13 cellular contexts compared by ENCODE assay signal in genomic region chr22:42868751-42869251, GRCh38. TPM values are rescaled to one million over a fixed set of nuclear protein-coding genes. Genes with fewer than 3 reads are reported as not detected.
DNase-seq lines count a peak whose midpoint lies in the region; ATAC-seq and TF ChIP-seq lines count a peak whose summit lies in the region.
"Had no signal": no experiment of that assay in that cellular context is flagged by ENCODE, and none has a peak within 500 bp of the region (broad histone marks: within the 10 kb centered on the region; RNA-seq: fewer than 3 reads in every experiment).

No MANE protein-coding gene starts in this region.

- no peak overlapping the region for H2AFZ ChIP-seq in IMR-90 (replicated peaks; ENCODE audit: low read length, poor library complexity)

- no peak for ATAC-seq in IMR-90 (ENCODE audit: low read depth)
- peak; percentile 72 to 75 for ATAC-seq in gastrocnemius medialis
- no peak for ATAC-seq in omental fat pad (ENCODE audit: low FRiP score)

- peaks cover 8% of the 10 kb centered on the region for H3K4me1 Mint-ChIP-seq in HFFc6 (ENCODE audit: low read depth)
- H3K4me1 Mint-ChIP-seq: activated CD4-positive, alpha-beta T cell treated with anti-CD3 and anti-CD28 coated beads, Interleukin-2, amount 10 ng/mL, durations not matched to agents 24 days and 14 days had no signal

- H3K36me3 Mint-ChIP-seq in HFFc6 (ENCODE audit: low read depth), result peaks cover 13% of the 10 kb centered on the region

- POLR2A ChIA-PET in IMR-90 (lab: Charles Lee; ENCODE audit: unreplicated experiment), result no interaction called here

- no peaks in the 10 kb centered on the region for H3K9me3 Mint-ChIP-seq in HFFc6
- H3K9me3 Mint-ChIP-seq: activated CD4-positive, alpha-beta T cell treated with anti-CD3 and anti-CD28 coated beads, Interleukin-2, amount 10 ng/mL, durations not matched to agents 24 days and 14 days had no signal

- no peak overlapping the region for H3K9ac ChIP-seq in IMR-90 (ENCODE audit: low read depth, low read length)

- H3K27me3 ChIP-seq in IMR-90 (ENCODE audit: control insufficient read depth, insufficient read depth, low read length), result no peaks in the 10 kb centered on the region
- no peaks in the 10 kb centered on the region for H3K27me3 ChIP-seq in gastrocnemius medialis
- H3K27me3 ChIP-seq: SJCRH30 had no signal

- no TSS peak for BruUV-seq in IMR-90 (replicated peaks; lab: Mats Ljungman, UMichigan)

- WGBS in IMR-90 (ENCODE audit: extremely low coverage in 2 of 2, insufficient read length in 1 of 2), 2 experiments, result 92% methylated on average over 5 of the region's 16 CpGs; no CpG with 5 or more reads in 1 of the 2 experiments

- H4K20me1 ChIP-seq in IMR-90 (ENCODE audit: insufficient read depth, low read length), result peaks cover 8% of the 10 kb centered on the region

- no peak overlapping the region for H2BK120ac ChIP-seq in IMR-90 (ENCODE audit: low read depth, low read length)

- no peak overlapping the region for H3K18ac ChIP-seq in IMR-90 (ENCODE audit: low read depth, low read length)

- H3K23ac ChIP-seq in IMR-90 (ENCODE audit: low read depth, low read length), result no peak overlapping the region

- CTCF ChIA-PET in IMR-90 (lab: Yijun Ruan, JAX), result interaction anchor here (1.8 kb wide), 1 partner anchor 47 kb away, joined by 3 read pairs; no protein-coding TSS in a partner anchor

- 0 out of 2 replicates have a peak, but pooled peaks cover 2% of the 10 kb centered on the region for H3K9me1 ChIP-seq in IMR-90 (ENCODE audit: insufficient read depth, low read length)

- no peak overlapping the region for H3K4ac ChIP-seq in IMR-90 (ENCODE audit: low read depth, low read length)

- no peak overlapping the region for H2BK20ac ChIP-seq in IMR-90 (ENCODE audit: low read depth, low read length)

- peaks cover 34% of the 10 kb centered on the region for H3K36me3 ChIP-seq in IMR-90 (ENCODE audit: control insufficient read depth, insufficient read depth, low read length)
- peaks cover 0 to 27% of the 10 kb centered on the region in 2 donors for H3K36me3 ChIP-seq in gastrocnemius medialis

- H3K27ac Mint-ChIP-seq in HFFc6, result no peak overlapping the region
- H3K27ac Mint-ChIP-seq: activated CD4-positive, alpha-beta T cell treated with anti-CD3 and anti-CD28 coated beads, Interleukin-2, amount 10 ng/mL, durations not matched to agents 24 days and 14 days had no signal

- H2BK5ac ChIP-seq in IMR-90 (ENCODE audit: low read depth, low read length, poor library complexity, severe bottlenecking), result no peak overlapping the region

- intact Hi-C loops in IMR-90 (cut with micrococcal nuclease) (no loop called here), gastrocnemius medialis (cut with DNase I; ENCODE audit: low total_unique reads) (loop anchor here (2.0 kb wide), 2 partner anchors 90 to 166 kb away; no protein-coding TSS in a partner anchor)

- no peak overlapping the region for H4K8ac ChIP-seq in IMR-90 (ENCODE audit: low read depth in 2 of 2, low read length in 2 of 2)

- in situ Hi-C loops in IMR-90 (cut with MboI; ENCODE audit: low sequenced_read_pairs) (no loop called here), astrocyte of the spinal cord (cut with HindIII; ENCODE audit: low sequenced_read_pairs) (no loop called here), gastrocnemius medialis (cut with MboI; ENCODE audit: low sequenced_read_pairs in 4 of 4) (loop anchor here (5.0 to 25.0 kb wide), 5 partner anchors 84 to 168 kb away; no protein-coding TSS in a partner anchor)

- H2BK15ac ChIP-seq in IMR-90 (ENCODE audit: low read depth, low read length), result no peak overlapping the region

- H3K14ac ChIP-seq in IMR-90 (replicated peaks; ENCODE audit: low read depth, low read length), result no peak overlapping the region

- H3K9me3 ChIP-seq in IMR-90 (ENCODE audit: control insufficient read depth, insufficient read depth, low read length) (no peaks in the 10 kb centered on the region), gastrocnemius medialis (no peaks in the 10 kb centered on the region)
- H3K9me3 ChIP-seq: SJCRH30 had no signal

- no peak overlapping the region for H4K5ac ChIP-seq in IMR-90 (ENCODE audit: low read depth, low read length)

- H2AK9ac ChIP-seq in IMR-90 (replicated peaks; ENCODE audit: low read depth, low read length, poor library complexity), result peak overlapping the region; percentile 62

- no peak overlapping the region for H3K4me3 Mint-ChIP-seq in HFFc6
- H3K4me3 Mint-ChIP-seq: activated CD4-positive, alpha-beta T cell treated with anti-CD3 and anti-CD28 coated beads, Interleukin-2, amount 10 ng/mL, durations not matched to agents 24 days and 14 days had no signal

- no peaks in the 10 kb centered on the region for H3K4me1 ChIP-seq in IMR-90 (ENCODE audit: control insufficient read depth, insufficient read depth, low read length)
- H3K4me1 ChIP-seq in gastrocnemius medialis, result peaks cover 28 to 30% of the 10 kb centered on the region in 2 donors

- TF ChIP-seq CTCF in IMR-90 (conservative IDR thresholded peaks at IDR 0.05; ENCODE audit: low read depth, low read length), result no peak
- no peak for TF ChIP-seq CTCF in astrocyte of the spinal cord (IDR thresholded peaks at IDR 0.05; ENCODE audit: low read depth, low read length)
- no peak for TF ChIP-seq CTCF in gastrocnemius medialis (IDR thresholded peaks at IDR 0.05 in 4 of 5, conservative IDR thresholded peaks at IDR 0.05 in 1 of 5)
- no peak for TF ChIP-seq CTCF in omental fat pad (IDR thresholded peaks at IDR 0.05)
- no peak for TF ChIP-seq CTCF in HFFc6 (IDR thresholded peaks at IDR 0.05)

- no peak overlapping the region for H3K56ac ChIP-seq in IMR-90 (ENCODE audit: extremely low read depth, insufficient read depth, low read length)

- dilution Hi-C loops in IMR-90 (cut with HindIII; ENCODE audit: low sequenced_read_pairs, unreplicated experiment), result no loop called here

- DNase-seq in IMR-90 (peak; percentile 17), astrocyte of the spinal cord (ENCODE audit: low read depth, low spot score) (peak; percentile 72), hypothalamus (lab: John Stamatoyannopoulos, UW) (peak in 29 of 51 donors; percentile 7 to 67 (median 41)), gastrocnemius medialis (peak; percentile 89 to 94), NCI-H128 (lab: John Stamatoyannopoulos, UW; ENCODE audit: unreplicated experiment) (no peak), omental fat pad (ENCODE audit: low spot score) (no peak), HFFc6 (no peak)
- DNase-seq in activated naive CD4-positive, alpha-beta T cell treated with anti-CD3 and anti-CD28 coated beads, Interleukin-2, amount 50 U/mL, for 16 hours, result no peak
- DNase-seq: activated CD4-positive, alpha-beta T cell treated with anti-CD3 and anti-CD28 coated beads, Interleukin-2, amount 10 ng/mL, durations not matched to agents 24 days and 14 days; DND-41; NCI-H187 treated with DMSO at 0.1 percent for 48 hours; SJCRH30 had no signal

- peaks cover 6% of the 10 kb centered on the region for H3K27me3 Mint-ChIP-seq in HFFc6 (ENCODE audit: insufficient read depth)
- H3K27me3 Mint-ChIP-seq: activated CD4-positive, alpha-beta T cell treated with anti-CD3 and anti-CD28 coated beads, Interleukin-2, amount 10 ng/mL, durations not matched to agents 24 days and 14 days had no signal

- TF ChIP-seq POLR2A in IMR-90 (IDR thresholded peaks at IDR 0.05; ENCODE audit: low read depth, low read length) (no peak), gastrocnemius medialis (IDR thresholded peaks at IDR 0.05) (peak in 1 of 2 donors; percentile 24)

- peaks cover 3 to 4% of the 10 kb centered on the region in 2 experiments; a peak in 2 of 4 replicates for H3K79me1 ChIP-seq in IMR-90 (ENCODE audit: low read depth in 1 of 2, low read length in 2 of 2)

- no peak for TF ChIP-seq RAD21 in IMR-90 (IDR thresholded peaks at IDR 0.05; ENCODE audit: low read length)

- H4K91ac ChIP-seq in IMR-90 (ENCODE audit: insufficient read depth, low read depth, low read length), result no peak overlapping the region

- no peak overlapping the region for H2AK5ac ChIP-seq in IMR-90 (ENCODE audit: low read depth, low read length)

- H3K4me2 ChIP-seq in IMR-90 (ENCODE audit: low read depth, low read length), result no peak overlapping the region

- no peak overlapping the region for H3K27ac ChIP-seq in IMR-90 (ENCODE audit: insufficient read depth, low read length)
- H3K27ac ChIP-seq in gastrocnemius medialis, result peak overlapping the region; percentile 79 to 83 (median 81)
- H3K27ac ChIP-seq: HL-60, SJCRH30 had no signal

- H3K4me3 ChIP-seq in IMR-90 (ENCODE audit: insufficient read depth, low read depth, low read length) (no peak overlapping the region), astrocyte of the spinal cord (ENCODE audit: low read depth, low read length) (no peak overlapping the region), gastrocnemius medialis (no peak overlapping the region)
- H3K4me3 ChIP-seq: SJCRH30 had no signal

TF ChIP-seq in IMR-90, 13 proteins besides CTCF, POLR2A, EP300 and RAD21 (continues in another document):
- TF ChIP-seq USF2 (IDR thresholded peaks at IDR 0.05; ENCODE audit: low read depth, low read length) (no peak), MAZ (IDR thresholded peaks at IDR 0.05; ENCODE audit: borderline replicate concordance, low read depth, low read length) (no peak), NFE2L2 (IDR thresholded peaks at IDR 0.05; ENCODE audit: low read depth, low read length) (no peak), MAFK (IDR thresholded peaks at IDR 0.05; ENCODE audit: low read depth, low read length) (no peak), RCOR1 (IDR thresholded peaks at IDR 0.05; ENCODE audit: insufficient replicate concordance, low read length) (no peak), CEBPB (IDR thresholded peaks at IDR 0.05; ENCODE audit: low read depth, low read length) (no peak), FOS (IDR thresholded peaks at IDR 0.05; ENCODE audit: low read depth, low read length) (no peak)

RNA-seq across cellular contexts. Expression of gene ARFGAP3, which starts 11.7 kb away (rescaled TPM):
- total RNA-seq in IMR-90 (2012; rRNA removed) (70.1 and 88.0 TPM in 2 replicates), gastrocnemius medialis (10 to 100 TPM; 28.2 to 43.8 (median 36.0) TPM), omental fat pad (100 to 1,000 TPM in 1 of 4 donors, 10 to 100 TPM in 3; 43.0 to 106 (median 50.5) TPM)
- polyA plus RNA-seq in IMR-90 (2012; rRNA removed), result 46.5 and 50.0 TPM in 2 replicates
- polyA plus RNA-seq in IMR-90 (2012; cell fraction: cytosol; rRNA removed), result 20.1 and 23.0 TPM in 2 replicates
- polyA plus RNA-seq in IMR-90 (2012; cell fraction: nucleus; rRNA removed; ENCODE audit: low replicate concordance), result 20.9 and 47.6 TPM in 2 replicates
- 10 to 100 TPM; 62.6 to 77.7 (median 66.8) TPM for total RNA-seq in HFFc6 (2021; fragmentation: NEBNext Ultra II Directional; extraction: Animal tissue kit (Norgen Biotek cat#: 25700))

Comparison
In these comparisons a context has a peak if more than half of its experiments do, and no peak if none do; other contexts are left out.
1. ATAC-seq: peak in gastrocnemius medialis (2 of 2); none in IMR-90 (single experiment) and omental fat pad (single experiment).
2. DNase-seq: peak in IMR-90 (single experiment), astrocyte of the spinal cord (single experiment), hypothalamus (29 of 51) and gastrocnemius medialis (2 of 2); none in NCI-H128 (single experiment), omental fat pad (single experiment), HFFc6 (single experiment) and activated naive CD4-positive, alpha-beta T cell treated with anti-CD3 and anti-CD28 coated beads, Interleukin-2, amount 50 U/mL, for 16 hours (single experiment).
3. in situ Hi-C loops: an anchor here in gastrocnemius medialis (5.0 to 25.0 kb wide); none called in IMR-90 and astrocyte of the spinal cord.